19 cellular contexts compared by ENCODE assay signal in genomic region chr2:11507517-11507916, GRCh38. TPM values are rescaled to one million over a fixed set of nuclear protein-coding genes. Genes with fewer than 3 reads are reported as not detected.
DNase-seq lines count a peak whose midpoint lies in the region; ATAC-seq, FAIRE-seq and TF ChIP-seq lines count a peak whose summit lies in the region.
"Had no signal": no experiment of that assay in that cellular context is flagged by ENCODE, and none has a peak within 500 bp of the region (broad histone marks: within the 10 kb centered on the region; RNA-seq: fewer than 3 reads in every experiment).

No MANE protein-coding gene starts in this region.

- no peak for TF ChIP-seq POLR2A in HepG2 (IDR thresholded peaks at IDR 0.05; ENCODE audit: insufficient read depth in 1 of 2, low read depth in 2 of 2, low read length in 2 of 2)
- TF ChIP-seq POLR2A in right lobe of liver (IDR thresholded peaks at IDR 0.05), result no peak

- peaks cover 85% of the 10 kb centered on the region for H3K79me2 ChIP-seq in HepG2 (ENCODE audit: insufficient read depth, low read length)

- 91% methylated on average over 2 of the region's 2 CpGs for WGBS in HepG2 (ENCODE audit: low lambda C conversion rate)
- WGBS in right lobe of liver (ENCODE audit: insufficient coverage, low coverage, low lambda C conversion rate, missing lambda C conversion rate), result 100% methylated on average over 1 of the region's 2 CpGs

- H3K4me3 ChIP-seq in HepG2 (replicated peaks in 1 of 3; ENCODE audit: insufficient read depth in 1 of 3, low read depth in 2 of 3, low read length in 3 of 3), result no peak overlapping the region
- H3K4me3 ChIP-seq in right lobe of liver, result no peak overlapping the region
- H3K4me3 ChIP-seq in stomach smooth muscle (ENCODE audit: low read length in 2 of 2), result no peak overlapping the region
- no peak overlapping the region for H3K4me3 ChIP-seq in upper lobe of right lung
- H3K4me3 ChIP-seq: BLaER1 had no signal

- no peak overlapping the region for H2AFZ ChIP-seq in HepG2 (ENCODE audit: low read length)

- in situ Hi-C loops in HepG2 (cut with HindIII; ENCODE audit: extremely low pct_ligation_motif_present, low pct_unique_long_range_greater_than_20kb), result no loop called here

- H3K9ac ChIP-seq in HepG2 (ENCODE audit: insufficient read depth, low read depth, low read length) (peak overlapping the region; percentile 35), stomach smooth muscle (ENCODE audit: low read length in 2 of 2) (no peak overlapping the region)
- H3K9ac ChIP-seq: BLaER1 had no signal

- no TSS peak for BruUV-seq in HepG2 (replicated peaks; lab: Mats Ljungman, UMichigan)

- CTCF ChIA-PET in HepG2 (lab: Yijun Ruan, JAX; ENCODE audit: low intra/inter-chr PET ratio, low total read pairs), result no interaction called here

- ATAC-seq in HepG2 (no peak), right lobe of liver (no peak), upper lobe of right lung (no peak), GM18861 (IDR thresholded peaks at IDR 0.05; ENCODE audit: unreplicated experiment) (no peak)

- H3K27ac ChIP-seq in HepG2 (ENCODE audit: extremely low read length, insufficient read depth, low read length) (peak overlapping the region; percentile 97), right lobe of liver (peak overlapping the region in 1 of 3 donors; percentile 86), layer of hippocampus (ENCODE audit: low read depth, low read length) (peak overlapping the region; percentile 72), stomach smooth muscle (ENCODE audit: low read length) (peak overlapping the region; percentile 58), upper lobe of right lung (no peak overlapping the region)
- H3K27ac ChIP-seq: BLaER1, HL-60, RWPE1 had no signal

- H3K4me2 ChIP-seq in HepG2 (ENCODE audit: low read depth, low read length), result no peak overlapping the region
- H3K4me2 ChIP-seq: BLaER1 had no signal

- H3K36me3 ChIP-seq in HepG2 (replicated peaks in 1 of 2; ENCODE audit: control insufficient read depth in 1 of 2, insufficient read depth in 2 of 2, low read length in 2 of 2) (peaks cover 2 to 3% of the 10 kb centered on the region in 2 experiments; a peak in 3 of 5 replicates), right lobe of liver (no peaks in the 10 kb centered on the region), stomach smooth muscle (ENCODE audit: control insufficient read depth in 2 of 2, insufficient read depth in 2 of 2, low read length in 2 of 2) (no peaks in the 10 kb centered on the region), upper lobe of right lung (no peaks in the 10 kb centered on the region)
- H3K36me3 ChIP-seq: BLaER1 had no signal

- no peak for TF ChIP-seq RAD21 in HepG2 (CRISPR knock-in tag; IDR thresholded peaks at IDR 0.05)

- TF ChIP-seq CTCF in HepG2 (CRISPR knock-in tag; IDR thresholded peaks at IDR 0.05), result no peak
- TF ChIP-seq CTCF in right lobe of liver (IDR thresholded peaks at IDR 0.05), result no peak
- TF ChIP-seq CTCF in upper lobe of right lung (IDR thresholded peaks at IDR 0.05), result no peak

- DNase-seq in HepG2 (ENCODE audit: low spot score) (no peak), right lobe of liver (no peak), upper lobe of right lung (no peak), kidney tubule cell (ENCODE audit: low spot score) (no peak), NCI-H1092 treated with DMSO at 0.1 percent for 48 hours (lab: John Stamatoyannopoulos, UW) (no peak)
- DNase-seq: NCI-H1436, NCI-H2029, NCI-H2171 treated with DMSO at 0.1 percent for 48 hours, NCI-H446 treated with DMSO at 0.1 percent for 48 hours, NCI-H748 treated with DMSO at 0.1 percent for 48 hours, PC-3 had no signal

- H3K4me1 ChIP-seq in HepG2 (ENCODE audit: insufficient read depth, low read length) (peaks cover 98% of the 10 kb centered on the region), right lobe of liver (peaks cover 0 to 30% (median 9%) of the 10 kb centered on the region in 4 donors), stomach smooth muscle (ENCODE audit: control insufficient read depth, insufficient read depth, low read length) (no peaks in the 10 kb centered on the region), upper lobe of right lung (no peaks in the 10 kb centered on the region)
- H3K4me1 ChIP-seq: BLaER1 had no signal

- TF ChIP-seq EP300 in HepG2 (IDR thresholded peaks at IDR 0.05; ENCODE audit: low read depth in 2 of 2, low read length in 2 of 2), result no peak
- TF ChIP-seq EP300 in HepG2 (CRISPR knock-in tag; IDR thresholded peaks at IDR 0.05; ENCODE audit: borderline replicate concordance), result no peak

- peaks cover 8% of the 10 kb centered on the region; the same call in 1 of the 2 replicates for H3K9me3 ChIP-seq in HepG2 (ENCODE audit: low read length)
- peaks cover 0 to 2% (median 0%) of the 10 kb centered on the region in 4 donors for H3K9me3 ChIP-seq in right lobe of liver
- peaks cover 0 to 6% of the 10 kb centered on the region in 2 donors for H3K9me3 ChIP-seq in stomach smooth muscle (ENCODE audit: control insufficient read depth in 2 of 2, low read length in 2 of 2)
- no peaks in the 10 kb centered on the region for H3K9me3 ChIP-seq in upper lobe of right lung

- intact Hi-C loops in HepG2 (cut with micrococcal nuclease; ENCODE audit: unreplicated experiment), result loop anchor here (2.0 kb wide), 1 partner anchor 31 kb away; no protein-coding TSS in a partner anchor
- intact Hi-C loops in right lobe of liver (cut with DNase I), result no loop called here
- intact Hi-C loops in upper lobe of right lung (cut with DNase I), result no loop called here

- no peaks in the 10 kb centered on the region for H4K20me1 ChIP-seq in HepG2 (ENCODE audit: insufficient read depth, low read length)
- H4K20me1 ChIP-seq: BLaER1 had no signal

- no peaks in the 10 kb centered on the region for H3K27me3 ChIP-seq in HepG2 (ENCODE audit: control insufficient read depth in 1 of 2, insufficient read depth in 2 of 2, low read length in 2 of 2)
- H3K27me3 ChIP-seq in right lobe of liver, result no peaks in the 10 kb centered on the region
- no peaks in the 10 kb centered on the region for H3K27me3 ChIP-seq in layer of hippocampus (ENCODE audit: control insufficient read depth, insufficient read depth, low read length)
- no peaks in the 10 kb centered on the region for H3K27me3 ChIP-seq in stomach smooth muscle (ENCODE audit: control insufficient read depth in 1 of 2, insufficient read depth in 2 of 2, low read length in 2 of 2)
- H3K27me3 ChIP-seq in upper lobe of right lung, result peaks cover 12% of the 10 kb centered on the region
- H3K27me3 ChIP-seq: BLaER1 had no signal

- POLR2A ChIA-PET in HepG2 (lab: Yijun Ruan, JAX), result interaction anchor here (0.7 to 4.0 kb wide), 9 partner anchors 9 to 42 kb away, joined by 3 to 52 read pairs (median 12); partner anchors contain the start of gene E2F6

- no peak for FAIRE-seq in HepG2 (lab: Jason Lieb, UNC)
- FAIRE-seq: A204.1, H54 had no signal

RNA-seq across cellular contexts. Expression of gene GREB1, which starts 26.3 kb away (rescaled TPM):
- 61.2 and 64.2 TPM in 2 replicates for total RNA-seq in HepG2 (2016; rRNA removed; fragmentation: Illumina TruSeq; extraction: Trizol)
- 22.9 and 28.7 TPM in 2 replicates for total RNA-seq in HepG2 (2016; cell fraction: cytosol; rRNA removed; fragmentation: Illumina TruSeq; extraction: Trizol; ENCODE audit: low read depth)
- 62.9 and 63.8 TPM in 2 replicates for total RNA-seq in HepG2 (2016; cell fraction: insoluble cytoplasmic fraction; rRNA removed; fragmentation: Illumina TruSeq; extraction: Trizol)
- total RNA-seq in HepG2 (2016; cell fraction: membrane; rRNA removed; fragmentation: Illumina TruSeq; extraction: Trizol), result 43.0 and 57.1 TPM in 2 replicates
- 118 and 132 TPM in 2 replicates for total RNA-seq in HepG2 (2016; cell fraction: nucleus; rRNA removed; fragmentation: Illumina TruSeq; extraction: Trizol)
- polyA plus RNA-seq in HepG2 (2011; rRNA removed), result 26.8 and 31.3 TPM in 2 replicates
- 20.4 and 21.0 TPM in 2 replicates for polyA plus RNA-seq in HepG2 (2011; cell fraction: cytosol; rRNA removed)
- 110 and 130 TPM in 2 replicates for polyA plus RNA-seq in HepG2 (2011; cell fraction: nucleus; rRNA removed)
- 47.0 and 84.0 TPM in 2 replicates for polyA plus RNA-seq in HepG2 (2012)
- polyA plus RNA-seq in HepG2 (2016; cell fraction: cytosol; fragmentation: Illumina TruSeq; extraction: Trizol; ENCODE audit: low read depth), result 10.7 and 14.3 TPM in 2 replicates
- polyA plus RNA-seq in HepG2 (2016; cell fraction: insoluble cytoplasmic fraction; fragmentation: Illumina TruSeq; extraction: Trizol; ENCODE audit: low read depth), result 38.8 and 51.0 TPM in 2 replicates
- 17.8 and 18.3 TPM in 2 replicates for polyA plus RNA-seq in HepG2 (2016; cell fraction: membrane; fragmentation: Illumina TruSeq; extraction: Trizol; ENCODE audit: low read depth)
- polyA plus RNA-seq in HepG2 (2016; cell fraction: nucleus; fragmentation: Illumina TruSeq; extraction: Trizol; ENCODE audit: insufficient read depth, low read depth), result 158 and 174 TPM in 2 replicates
- polyA minus RNA-seq in HepG2 (2011; rRNA and poly(A)+ RNA removed; ENCODE audit: low replicate concordance), result 1.5 and 97.9 TPM in 2 replicates
- polyA minus RNA-seq in HepG2 (2011; cell fraction: cytosol; rRNA and poly(A)+ RNA removed), result 60.3 and 64.2 TPM in 2 replicates
- 142 and 160 TPM in 2 replicates for polyA minus RNA-seq in HepG2 (2011; cell fraction: nucleus; rRNA and poly(A)+ RNA removed)
- 10 to 100 TPM in 2 of 6 experiments, 1 to 10 TPM in 4; 1.6 to 19.5 (median 6.5) TPM for total RNA-seq in right lobe of liver
- total RNA-seq in upper lobe of right lung, result 0.90 TPM

RNA-seq across cellular contexts. Expression of gene E2F6, which starts 41.6 kb away (rescaled TPM):
- 36.0 and 40.1 TPM in 2 replicates for total RNA-seq in HepG2 (2016; rRNA removed; fragmentation: Illumina TruSeq; extraction: Trizol)
- total RNA-seq in HepG2 (2016; cell fraction: cytosol; rRNA removed; fragmentation: Illumina TruSeq; extraction: Trizol; ENCODE audit: low read depth), result 13.0 and 13.9 TPM in 2 replicates
- 36.8 and 38.9 TPM in 2 replicates for total RNA-seq in HepG2 (2016; cell fraction: insoluble cytoplasmic fraction; rRNA removed; fragmentation: Illumina TruSeq; extraction: Trizol)
- 37.8 and 40.8 TPM in 2 replicates for total RNA-seq in HepG2 (2016; cell fraction: membrane; rRNA removed; fragmentation: Illumina TruSeq; extraction: Trizol)
- 35.5 and 39.9 TPM in 2 replicates for total RNA-seq in HepG2 (2016; cell fraction: nucleus; rRNA removed; fragmentation: Illumina TruSeq; extraction: Trizol)
- 22.6 and 27.3 TPM in 2 replicates for polyA plus RNA-seq in HepG2 (2011; rRNA removed)
- polyA plus RNA-seq in HepG2 (2011; cell fraction: cytosol; rRNA removed), result 9.9 and 16.5 TPM in 2 replicates
- polyA plus RNA-seq in HepG2 (2011; cell fraction: nucleus; rRNA removed), result 15.6 and 16.3 TPM in 2 replicates
- 28.6 and 31.7 TPM in 2 replicates for polyA plus RNA-seq in HepG2 (2012)
- 10.7 and 15.9 TPM in 2 replicates for polyA plus RNA-seq in HepG2 (2016; cell fraction: cytosol; fragmentation: Illumina TruSeq; extraction: Trizol; ENCODE audit: low read depth)
- polyA plus RNA-seq in HepG2 (2016; cell fraction: insoluble cytoplasmic fraction; fragmentation: Illumina TruSeq; extraction: Trizol; ENCODE audit: low read depth), result 49.4 and 50.1 TPM in 2 replicates
- polyA plus RNA-seq in HepG2 (2016; cell fraction: membrane; fragmentation: Illumina TruSeq; extraction: Trizol; ENCODE audit: low read depth), result 27.3 and 31.7 TPM in 2 replicates
- polyA plus RNA-seq in HepG2 (2016; cell fraction: nucleus; fragmentation: Illumina TruSeq; extraction: Trizol; ENCODE audit: insufficient read depth, low read depth), result 72.4 and 76.7 TPM in 2 replicates
- polyA minus RNA-seq in HepG2 (2011; rRNA and poly(A)+ RNA removed; ENCODE audit: low replicate concordance), result 8.6 and 12.9 TPM in 2 replicates
- polyA minus RNA-seq in HepG2 (2011; cell fraction: cytosol; rRNA and poly(A)+ RNA removed), result 10.9 and 11.8 TPM in 2 replicates
- 32.4 and 33.1 TPM in 2 replicates for polyA minus RNA-seq in HepG2 (2011; cell fraction: nucleus; rRNA and poly(A)+ RNA removed)
- 1 to 10 TPM; 4.4 to 9.9 (median 5.8) TPM for total RNA-seq in right lobe of liver
- 14.5 TPM for total RNA-seq in upper lobe of right lung
